20 cellular contexts compared by ENCODE assay signal in genomic region chr19:28012361-28012760, GRCh38.
DNase-seq lines count a peak whose midpoint lies in the region; ATAC-seq and TF ChIP-seq lines count a peak whose summit lies in the region.
"Had no signal": no experiment of that assay in that cellular context is flagged by ENCODE, and none has a peak within 500 bp of the region (broad histone marks: within the 10 kb centered on the region; RNA-seq: fewer than 3 reads in every experiment).

No MANE protein-coding gene starts in this region.

- H3K9me3 ChIP-seq in DND-41 (ENCODE audit: insufficient read depth, low read length, severe bottlenecking) (no peaks in the 10 kb centered on the region), gastroesophageal sphincter (no peaks in the 10 kb centered on the region)
- H3K9me3 ChIP-seq: upper lobe of left lung had no signal

- H3K27ac ChIP-seq in DND-41 (ENCODE audit: low read length) (no peak overlapping the region), gastroesophageal sphincter (no peak overlapping the region)
- H3K27ac ChIP-seq: dorsolateral prefrontal cortex, upper lobe of left lung had no signal

- H3K27me3 ChIP-seq in DND-41 (ENCODE audit: insufficient read depth, low read length, poor library complexity) (no peaks in the 10 kb centered on the region), gastroesophageal sphincter (peaks cover 1% of the 10 kb centered on the region)
- H3K27me3 ChIP-seq: upper lobe of left lung had no signal

- H2AFZ ChIP-seq in DND-41 (ENCODE audit: low read depth, low read length): no peak overlapping the region

- TF ChIP-seq POLR2A in gastroesophageal sphincter (IDR thresholded peaks at IDR 0.05): no peak

- no peak overlapping the region for H3K4me2 ChIP-seq in DND-41 (ENCODE audit: insufficient read depth, low read length)

- H4K20me1 ChIP-seq in DND-41 (ENCODE audit: insufficient read depth, low read length): no peaks in the 10 kb centered on the region

- H3K4me3 ChIP-seq in DND-41 (ENCODE audit: low read depth in 1 of 2, low read length in 2 of 2) (no peak overlapping the region), gastroesophageal sphincter (no peak overlapping the region)
- H3K4me3 ChIP-seq: dorsolateral prefrontal cortex, upper lobe of left lung had no signal

- H3K4me1 ChIP-seq in DND-41 (ENCODE audit: insufficient read depth, low read length): no peaks in the 10 kb centered on the region
- H3K4me1 ChIP-seq in gastroesophageal sphincter: no peaks in the 10 kb centered on the region
- H3K4me1 ChIP-seq: upper lobe of left lung had no signal

- TF ChIP-seq CTCF in DND-41 (IDR thresholded peaks at IDR 0.05; ENCODE audit: borderline replicate concordance, extremely low read depth, low read length, poor library complexity, severe bottlenecking) (peak; percentile 21), GM20000 (IDR thresholded peaks at IDR 0.05; ENCODE audit: extremely low read depth, missing control alignments) (peak; percentile 40), omental fat pad (IDR thresholded peaks at IDR 0.05) (no peak), gastroesophageal sphincter (IDR thresholded peaks at IDR 0.05) (no peak)

- WGBS in gastroesophageal sphincter (ENCODE audit: low coverage in 1 of 2), 2 donors: 78% methylated on average over 3 of the region's 3 CpGs; no CpG with 5 or more reads in 1 of the 2 donors

- H3K36me3 ChIP-seq in DND-41 (ENCODE audit: insufficient read depth, low read length) (no peaks in the 10 kb centered on the region), gastroesophageal sphincter (no peaks in the 10 kb centered on the region)
- H3K36me3 ChIP-seq: upper lobe of left lung had no signal

- no peak overlapping the region for H3K9ac ChIP-seq in DND-41 (ENCODE audit: low read depth, low read length)

- H3K79me2 ChIP-seq in DND-41 (ENCODE audit: insufficient read depth, low read length): no peaks in the 10 kb centered on the region

- no peak for ATAC-seq in DND-41 (ENCODE audit: insufficient read depth, low read depth)
- no peak for ATAC-seq in omental fat pad (ENCODE audit: low FRiP score)
- no peak for ATAC-seq in left ventricle myocardium superior
- no peak for ATAC-seq in gastroesophageal sphincter
- ATAC-seq: activated naive CD8-positive, alpha-beta T cell treated with anti-CD3 and anti-CD28 coated beads, Interleukin-2, amount 50 U/mL, for 24 hours; Right ventricle myocardium inferior; stimulated activated naive B cell treated with anti-CD40 and anti-IgM and Interleukin-4, amounts not matched to agents 10 μg/mL and 1 μg/mL and 100 μg/mL, for 72 hours had no signal

- intact Hi-C loops in left ventricle myocardium superior (cut with micrococcal nuclease): no loop called here

- DNase-seq in DND-41: no peak
- DNase-seq in GM20000 (ENCODE audit: low spot score): peak; percentile 28
- peak; percentile 3 for DNase-seq in RPMI8226
- DNase-seq in iPS-NIHi7 (ENCODE audit: extremely low spot score): peak; percentile 78
- no peak for DNase-seq in NCI-H510A treated with DMSO at 0.1 percent for 48 hours (lab: John Stamatoyannopoulos, UW)
- no peak for DNase-seq in omental fat pad (ENCODE audit: low spot score)
- no peak for DNase-seq in left ventricle myocardium superior
- DNase-seq: activated naive CD8-positive, alpha-beta T cell treated with anti-CD3 and anti-CD28 coated beads, Interleukin-2, amount 50 U/mL, for 24 hours; CD4-positive, alpha-beta memory T cell; dorsolateral prefrontal cortex; mesenchymal stem cell; NCI-H1694 treated with DMSO at 0.1 percent for 48 hours; NCI-H226; NK-92 treated with Interleukin-12 subunit alpha and Interleukin-12 subunit beta, amount 100 ng/mL, for 24 hours; retina; stimulated activated CD4-positive, alpha-beta T cell treated with anti-CD3 and anti-CD28 coated beads, Interleukin-12 subunit alpha, Interleukin-12 subunit beta, amount 100 ng/mL, for 4 hours; stimulated activated naive B cell treated with anti-CD40 and anti-IgM and Interleukin-4, amounts not matched to agents 10 μg/mL and 1 μg/mL and 100 μg/mL, for 72 hours; upper lobe of left lung had no signal

- TF ChIP-seq EP300 in gastroesophageal sphincter (IDR thresholded peaks at IDR 0.05): no peak

Comparison
In these comparisons a context has a peak if more than half of its experiments do, and no peak if none do; other contexts are left out.
1. DNase-seq: peak in GM20000 (single experiment), RPMI8226 (single experiment) and iPS-NIHi7 (single experiment); none in DND-41 (single experiment), NCI-H510A treated with DMSO at 0.1 percent for 48 hours (single experiment), omental fat pad (single experiment) and left ventricle myocardium superior (single experiment).
2. CTCF ChIP-seq: peak in DND-41 (single experiment) and GM20000 (single experiment); none in omental fat pad (0 of 3) and gastroesophageal sphincter (0 of 4).